ENCODE assay signal across 1 cellular context in genomic region chr5:1176473-1177391, GRCh38.
A peak's percentile ranks its signal among the peaks of the same experiment; 100 is the strongest.
TF ChIP-seq lines count a peak whose summit lies in the region.

No MANE protein-coding gene starts in this region.

TF ChIP-seq in HEK293, 187 proteins besides CTCF, POLR2A, EP300 and RAD21 (continued from another document):
- 0 out of 2 replicates have a peak, but pooled peaks have one; percentile 20 for TF ChIP-seq EGR2 (tag by site-specific recombination; IDR thresholded peaks at IDR 0.05; ENCODE audit: low read depth)
- TF ChIP-seq ZNF311 (tag by site-specific recombination; IDR thresholded peaks at IDR 0.05; ENCODE audit: borderline replicate concordance): no peak
- TF ChIP-seq, protein P1, sequence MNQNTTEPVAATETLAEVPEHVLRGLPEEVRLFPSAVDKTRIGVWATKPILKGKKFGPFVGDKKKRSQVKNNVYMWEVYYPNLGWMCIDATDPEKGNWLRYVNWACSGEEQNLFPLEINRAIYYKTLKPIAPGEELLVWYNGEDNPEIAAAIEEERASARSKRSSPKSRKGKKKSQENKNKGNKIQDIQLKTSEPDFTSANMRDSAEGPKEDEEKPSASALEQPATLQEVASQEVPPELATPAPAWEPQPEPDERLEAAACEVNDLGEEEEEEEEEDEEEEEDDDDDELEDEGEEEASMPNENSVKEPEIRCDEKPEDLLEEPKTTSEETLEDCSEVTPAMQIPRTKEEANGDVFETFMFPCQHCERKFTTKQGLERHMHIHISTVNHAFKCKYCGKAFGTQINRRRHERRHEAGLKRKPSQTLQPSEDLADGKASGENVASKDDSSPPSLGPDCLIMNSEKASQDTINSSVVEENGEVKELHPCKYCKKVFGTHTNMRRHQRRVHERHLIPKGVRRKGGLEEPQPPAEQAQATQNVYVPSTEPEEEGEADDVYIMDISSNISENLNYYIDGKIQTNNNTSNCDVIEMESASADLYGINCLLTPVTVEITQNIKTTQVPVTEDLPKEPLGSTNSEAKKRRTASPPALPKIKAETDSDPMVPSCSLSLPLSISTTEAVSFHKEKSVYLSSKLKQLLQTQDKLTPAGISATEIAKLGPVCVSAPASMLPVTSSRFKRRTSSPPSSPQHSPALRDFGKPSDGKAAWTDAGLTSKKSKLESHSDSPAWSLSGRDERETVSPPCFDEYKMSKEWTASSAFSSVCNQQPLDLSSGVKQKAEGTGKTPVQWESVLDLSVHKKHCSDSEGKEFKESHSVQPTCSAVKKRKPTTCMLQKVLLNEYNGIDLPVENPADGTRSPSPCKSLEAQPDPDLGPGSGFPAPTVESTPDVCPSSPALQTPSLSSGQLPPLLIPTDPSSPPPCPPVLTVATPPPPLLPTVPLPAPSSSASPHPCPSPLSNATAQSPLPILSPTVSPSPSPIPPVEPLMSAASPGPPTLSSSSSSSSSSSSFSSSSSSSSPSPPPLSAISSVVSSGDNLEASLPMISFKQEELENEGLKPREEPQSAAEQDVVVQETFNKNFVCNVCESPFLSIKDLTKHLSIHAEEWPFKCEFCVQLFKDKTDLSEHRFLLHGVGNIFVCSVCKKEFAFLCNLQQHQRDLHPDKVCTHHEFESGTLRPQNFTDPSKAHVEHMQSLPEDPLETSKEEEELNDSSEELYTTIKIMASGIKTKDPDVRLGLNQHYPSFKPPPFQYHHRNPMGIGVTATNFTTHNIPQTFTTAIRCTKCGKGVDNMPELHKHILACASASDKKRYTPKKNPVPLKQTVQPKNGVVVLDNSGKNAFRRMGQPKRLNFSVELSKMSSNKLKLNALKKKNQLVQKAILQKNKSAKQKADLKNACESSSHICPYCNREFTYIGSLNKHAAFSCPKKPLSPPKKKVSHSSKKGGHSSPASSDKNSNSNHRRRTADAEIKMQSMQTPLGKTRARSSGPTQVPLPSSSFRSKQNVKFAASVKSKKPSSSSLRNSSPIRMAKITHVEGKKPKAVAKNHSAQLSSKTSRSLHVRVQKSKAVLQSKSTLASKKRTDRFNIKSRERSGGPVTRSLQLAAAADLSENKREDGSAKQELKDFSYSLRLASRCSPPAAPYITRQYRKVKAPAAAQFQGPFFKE (tag by site-specific recombination; IDR thresholded peaks at IDR 0.05; ENCODE audit: borderline replicate concordance): no peak
- TF ChIP-seq ZFHX2 (tag by site-specific recombination; conservative IDR thresholded peaks at IDR 0.05): peak; percentile 40; the same call in 1 of the 2 replicates
TF ChIP-seq in HEK293: peak in this region for 3.
